In genomic region chr1:225877570-225877969, GRCh38 we compare ENCODE assay signal across 9 cellular contexts. TPM values are rescaled to one million over a fixed set of nuclear protein-coding genes. Genes with fewer than 3 reads are reported as not detected.
DNase-seq lines count a peak whose midpoint lies in the region; ATAC-seq, FAIRE-seq and TF ChIP-seq lines count a peak whose summit lies in the region.
"Had no signal": no experiment of that assay in that cellular context is flagged by ENCODE, and none has a peak within 500 bp of the region (broad histone marks: within the 10 kb centered on the region; RNA-seq: fewer than 3 reads in every experiment).

No MANE protein-coding gene starts in this region.

- FAIRE-seq in K562 (lab: Jason Lieb, UNC): peak; percentile 75
- FAIRE-seq: frontal cortex had no signal

- peaks cover 17% of the 10 kb centered on the region; the same call in 1 of the 2 replicates for H4K20me1 ChIP-seq in K562 (replicated peaks; ENCODE audit: control insufficient read depth, insufficient read depth, low read length)

- intact Hi-C loops in K562 (cut with micrococcal nuclease) (no loop called here), spleen (cut with DNase I; ENCODE audit: low total_unique reads) (no loop called here)

- POLR2A ChIA-PET in K562 (lab: Yijun Ruan, JAX): interaction anchor here (1.4 to 2.2 kb wide), 2 partner anchors 8 to 13 kb away, joined by 5 to 9 read pairs; no protein-coding TSS in a partner anchor

- H3K27ac ChIP-seq in K562 (ENCODE audit: extremely low read depth, low read depth, low read length) (no peak overlapping the region), spleen (peak overlapping the region in 5 of 8 donors; percentile 9 to 96 (median 35))

- H3K9ac ChIP-seq in K562 (ENCODE audit: insufficient read depth in 1 of 2, low read depth in 2 of 2, low read length in 2 of 2): peak overlapping the region in 1 of 2 experiments; percentile 3; a peak in 1 of 4 replicates

- peak; percentile 73 to 82 (median 77) for TF ChIP-seq CTCF in K562 (IDR thresholded peaks at IDR 0.05 in 2 of 3, conservative IDR thresholded peaks at IDR 0.05 in 1 of 3; ENCODE audit: insufficient read depth in 2 of 3, low read depth in 1 of 3, low read length in 3 of 3)
- TF ChIP-seq CTCF in spleen (IDR thresholded peaks at IDR 0.05 in 8 of 11, conservative IDR thresholded peaks at IDR 0.05 in 3 of 11): peak in 7 of 11 experiments; percentile 21 to 54 (median 42)

- peaks cover 42% of the 10 kb centered on the region for H3K79me2 ChIP-seq in K562 (ENCODE audit: control insufficient read depth, insufficient read depth, low read length)

- H3K27me3 ChIP-seq in K562 (ENCODE audit: control insufficient read depth in 2 of 2, insufficient read depth in 2 of 2, low read length in 2 of 2): no peaks in the 10 kb centered on the region
- no peaks in the 10 kb centered on the region for H3K27me3 ChIP-seq in spleen (replicated peaks in 1 of 7)

- H3K36me3 ChIP-seq in K562 (ENCODE audit: control insufficient read depth, insufficient read depth, low read length) (peaks cover 72% of the 10 kb centered on the region), spleen (peaks cover 0 to 65% (median 42%) of the 10 kb centered on the region in 6 donors)

- peaks cover 6% of the 10 kb centered on the region for H3K9me1 ChIP-seq in K562 (ENCODE audit: control insufficient read depth, insufficient read depth, low read length)

- no peak for TF ChIP-seq EP300 in K562 (IDR thresholded peaks at IDR 0.05; ENCODE audit: low read length)

- no peak for TF ChIP-seq POLR2A in K562 (conservative IDR thresholded peaks at IDR 0.05)
- no peak for TF ChIP-seq POLR2A in spleen (IDR thresholded peaks at IDR 0.05)

- H3K9me3 ChIP-seq in K562 (replicated peaks; ENCODE audit: control insufficient read depth, insufficient read depth, low read depth, low read length): no peaks in the 10 kb centered on the region
- no peaks in the 10 kb centered on the region for H3K9me3 ChIP-seq in spleen

- TF ChIP-seq RAD21 in K562 (CRISPR knock-in tag; conservative IDR thresholded peaks at IDR 0.05 in 1 of 2, IDR thresholded peaks at IDR 0.05 in 1 of 2): peak; percentile 26 to 49; a peak in 3 of 4 replicates

- DNase-seq in stimulated activated CD4-positive, alpha-beta T cell treated with anti-CD3 and anti-CD28 coated beads, Interleukin-12 subunit alpha, Interleukin-12 subunit beta, amount 100 ng/mL, for 4 hours: peak; percentile 35
- no peak for DNase-seq in stimulated activated CD4-positive, alpha-beta T cell treated with anti-CD3 and anti-CD28 coated beads, Interleukin-1b, Interleukin-23, amount 100 ng/mL, for 48 hours
- DNase-seq in NCI-H460 (ENCODE audit: extremely low read depth, low read depth) (peak; percentile 26), K562 (ENCODE audit: extremely low read depth in 1 of 4, low spot score in 3 of 4) (peak in 3 of 4 experiments; percentile 60 to 75 (median 63)), iPS-NIHi7 (ENCODE audit: extremely low spot score) (peak; percentile 67), spleen (peak; percentile 78), OCI-M2 (lab: John Stamatoyannopoulos, UW; ENCODE audit: unreplicated experiment) (no peak)

- H3K4me2 ChIP-seq in K562 (ENCODE audit: insufficient read depth, low read length): no peak overlapping the region

- ATAC-seq in K562 (peak; percentile 30), GM18868 (IDR thresholded peaks at IDR 0.05; ENCODE audit: unreplicated experiment) (no peak)

- no peak overlapping the region for H2AFZ ChIP-seq in K562 (ENCODE audit: low read depth, low read length)

- H3K4me1 ChIP-seq in K562 (replicated peaks in 1 of 2; ENCODE audit: control insufficient read depth in 2 of 2, insufficient read depth in 2 of 2, low read length in 2 of 2) (peaks cover 23 to 36% of the 10 kb centered on the region in 2 experiments; a peak in 4 of 5 replicates), spleen (peaks cover 27 to 88% (median 47%) of the 10 kb centered on the region in 6 donors)

- WGBS in K562 (ENCODE audit: insufficient coverage, low coverage, missing lambda C conversion rate): 70% methylated on average over 10 of the region's 10 CpGs
- 69 to 80% (median 70%) methylated on average over 8 to 10 of the region's 10 CpGs for WGBS in spleen, 5 donors

- CTCF ChIA-PET in K562 (lab: Yijun Ruan, JAX; ENCODE audit: low intra/inter-chr PET ratio): no interaction called here

- no TSS peak for BruUV-seq in K562 (replicated peaks; lab: Mats Ljungman, UMichigan)

- H3K4me3 ChIP-seq in K562 (no peak overlapping the region), spleen (no peak overlapping the region)

- in situ Hi-C loops in K562 (cut with MboI): loop anchor here (5.0 kb wide), 1 partner anchor 80 kb away; no protein-coding TSS in a partner anchor

TF ChIP-seq in K562, 482 proteins besides CTCF, POLR2A, EP300 and RAD21 (continues in another document):
- TF ChIP-seq SMC3 (conservative IDR thresholded peaks at IDR 0.05; ENCODE audit: insufficient read depth, low read depth, low read length): 0 out of 2 replicates have a peak, but pooled peaks have one; percentile 18

RNA-seq across cellular contexts. Expression of gene TMEM63A, which starts 4.6 kb away (rescaled TPM):
- 10.4 and 17.4 TPM in 2 replicates for total RNA-seq in NCI-H460 (2014; rRNA removed; shearing (Covaris generic))
- polyA plus RNA-seq in NCI-H460 (2014; cell fraction: nucleus; rRNA removed): 39.9 and 52.8 TPM in 2 replicates
- 420 and 854 TPM in 2 replicates for total RNA-seq in K562 (2011; cell fraction: chromatin; rRNA removed; ENCODE audit: low replicate concordance)
- 362 and 382 TPM in 2 replicates for total RNA-seq in K562 (2011; cell fraction: nucleolus; rRNA removed)
- 379 and 427 TPM in 2 replicates for total RNA-seq in K562 (2011; cell fraction: nucleoplasm; rRNA removed)
- total RNA-seq in K562 (2014; rRNA removed) (17.5 and 21.2 TPM in 2 replicates), K562 (2014; rRNA removed; fragmentation: Illumina TruSeq; extraction: Trizol) (17.2 and 17.6 TPM in 2 replicates), K562 (2015; rRNA removed; fragmentation: Illumina TruSeq; extraction: Trizol) (16.2 and 17.5 TPM in 2 replicates), K562 (2021) (48.5 and 54.6 TPM in 2 replicates), spleen (100 to 1,000 TPM in 5 of 7 donors, 10 to 100 TPM in 2; 93.9 to 143 (median 122) TPM)
- polyA plus RNA-seq in K562 (2011; rRNA removed) (39.2 and 70.5 TPM in 2 replicates), K562 (2014; fragmentation: Illumina TruSeq; extraction: Trizol) (37.7 and 39.0 TPM in 2 replicates), K562 (2014; fragmentation: Nextera tagmentation; extraction: Ambion mirVana) (1 to 10 TPM; 2.0 to 2.8 TPM), K562 (2014; rRNA removed) (30.5 and 32.4 TPM in 2 replicates), spleen (10 to 100 TPM; 15.0 to 47.4 (median 23.6) TPM)
- polyA plus RNA-seq in K562 (2011; cell fraction: cytosol; rRNA removed): 23.7 and 25.8 TPM in 2 replicates
- polyA plus RNA-seq in K562 (2011; cell fraction: nucleus; rRNA removed): 496 and 545 TPM in 2 replicates
- polyA plus RNA-seq in K562 (2012): 27.0 and 59.7 TPM in 2 replicates
- polyA minus RNA-seq in K562 (2011; rRNA and poly(A)+ RNA removed): 57.7 and 57.8 TPM in 2 replicates
- polyA minus RNA-seq in K562 (2011; cell fraction: cytosol; rRNA and poly(A)+ RNA removed): 16.8 and 28.1 TPM in 2 replicates
- polyA minus RNA-seq in K562 (2011; cell fraction: nucleus; rRNA and poly(A)+ RNA removed): 118 and 144 TPM in 2 replicates

RNA-seq across cellular contexts. Expression of gene LEFTY1, which starts 11.4 kb away (rescaled TPM):
- not detected in 2 replicates for total RNA-seq in NCI-H460 (2014; rRNA removed; shearing (Covaris generic))
- polyA plus RNA-seq in NCI-H460 (2014; cell fraction: nucleus; rRNA removed): not detected in 2 replicates
- total RNA-seq in K562 (2011; cell fraction: chromatin; rRNA removed; ENCODE audit: low replicate concordance): 0.88 and 1.0 TPM in 2 replicates
- total RNA-seq in K562 (2011; cell fraction: nucleolus; rRNA removed): 1.2 TPM in 1 of 2 replicates, not detected in the other
- total RNA-seq in K562 (2011; cell fraction: nucleoplasm; rRNA removed): 1.1 TPM in 1 of 2 replicates, not detected in the other
- total RNA-seq in K562 (2014; rRNA removed): 0.16 TPM in 1 of 2 replicates, not detected in the other
- total RNA-seq in K562 (2014; rRNA removed; fragmentation: Illumina TruSeq; extraction: Trizol): 0.07 TPM in 1 of 2 replicates, not detected in the other
- total RNA-seq in K562 (2015; rRNA removed; fragmentation: Illumina TruSeq; extraction: Trizol): not detected in 2 replicates
- total RNA-seq in K562 (2021): 0.20 and 0.24 TPM in 2 replicates
- 0.09 and 0.21 TPM in 2 replicates for polyA plus RNA-seq in K562 (2011; rRNA removed)
- 0.09 and 0.30 TPM in 2 replicates for polyA plus RNA-seq in K562 (2011; cell fraction: cytosol; rRNA removed)
- polyA plus RNA-seq in K562 (2011; cell fraction: nucleus; rRNA removed): 0.41 and 0.67 TPM in 2 replicates
- 0.04 and 0.07 TPM in 2 replicates for polyA plus RNA-seq in K562 (2012)
- 0.15 TPM in 1 of 2 replicates, not detected in the other for polyA plus RNA-seq in K562 (2014; fragmentation: Illumina TruSeq; extraction: Trizol)
- not detected for polyA plus RNA-seq in K562 (2014; fragmentation: Nextera tagmentation; extraction: Ambion mirVana)
- 0.13 TPM in 1 of 2 replicates, not detected in the other for polyA plus RNA-seq in K562 (2014; rRNA removed)
- not detected in 2 replicates for polyA minus RNA-seq in K562 (2011; rRNA and poly(A)+ RNA removed)
- not detected in 2 replicates for polyA minus RNA-seq in K562 (2011; cell fraction: cytosol; rRNA and poly(A)+ RNA removed)
- 0.22 and 0.27 TPM in 2 replicates for polyA minus RNA-seq in K562 (2011; cell fraction: nucleus; rRNA and poly(A)+ RNA removed)
- total RNA-seq in spleen: under 1 TPM in 4 of 7 donors, not detected in 3; 0.34 to 0.95 (median 0.48) TPM
- polyA plus RNA-seq in spleen: under 1 TPM; 0.06 to 0.09 (median 0.09) TPM

RNA-seq across cellular contexts. Expression of gene PYCR2, which starts 46.5 kb away (rescaled TPM):
- 108 and 114 TPM in 2 replicates for total RNA-seq in NCI-H460 (2014; rRNA removed; shearing (Covaris generic))
- 340 and 355 TPM in 2 replicates for polyA plus RNA-seq in NCI-H460 (2014; cell fraction: nucleus; rRNA removed)
- total RNA-seq in K562 (2011; cell fraction: chromatin; rRNA removed; ENCODE audit: low replicate concordance): 118 and 268 TPM in 2 replicates
- 193 and 210 TPM in 2 replicates for total RNA-seq in K562 (2011; cell fraction: nucleolus; rRNA removed)
- total RNA-seq in K562 (2011; cell fraction: nucleoplasm; rRNA removed): 181 and 191 TPM in 2 replicates
- total RNA-seq in K562 (2014; rRNA removed): 162 and 176 TPM in 2 replicates
- total RNA-seq in K562 (2014; rRNA removed; fragmentation: Illumina TruSeq; extraction: Trizol): 75.2 and 76.7 TPM in 2 replicates
- 79.2 and 83.5 TPM in 2 replicates for total RNA-seq in K562 (2015; rRNA removed; fragmentation: Illumina TruSeq; extraction: Trizol)
- total RNA-seq in K562 (2021): 200 and 219 TPM in 2 replicates
- polyA plus RNA-seq in K562 (2011; rRNA removed): 127 and 246 TPM in 2 replicates
- 168 and 216 TPM in 2 replicates for polyA plus RNA-seq in K562 (2011; cell fraction: cytosol; rRNA removed)
- 321 and 394 TPM in 2 replicates for polyA plus RNA-seq in K562 (2011; cell fraction: nucleus; rRNA removed)
- polyA plus RNA-seq in K562 (2012): 161 and 213 TPM in 2 replicates
- 154 and 187 TPM in 2 replicates for polyA plus RNA-seq in K562 (2014; fragmentation: Illumina TruSeq; extraction: Trizol)
- polyA plus RNA-seq in K562 (2014; fragmentation: Nextera tagmentation; extraction: Ambion mirVana): 1 to 10 TPM; 5.5 to 7.9 TPM
- polyA plus RNA-seq in K562 (2014; rRNA removed): 195 and 208 TPM in 2 replicates
- 79.4 and 82.2 TPM in 2 replicates for polyA minus RNA-seq in K562 (2011; rRNA and poly(A)+ RNA removed)
- 58.5 and 79.5 TPM in 2 replicates for polyA minus RNA-seq in K562 (2011; cell fraction: cytosol; rRNA and poly(A)+ RNA removed)
- 66.8 and 85.3 TPM in 2 replicates for polyA minus RNA-seq in K562 (2011; cell fraction: nucleus; rRNA and poly(A)+ RNA removed)
- total RNA-seq in spleen: 10 to 100 TPM; 50.0 to 72.8 (median 67.6) TPM
- polyA plus RNA-seq in spleen: 10 to 100 TPM; 68.1 to 80.4 (median 79.9) TPM

Comparison
In these comparisons a context has a peak if more than half of its experiments do, and no peak if none do; other contexts are left out.
1. DNase-seq: peak in stimulated activated CD4-positive, alpha-beta T cell treated with anti-CD3 and anti-CD28 coated beads, Interleukin-12 subunit alpha, Interleukin-12 subunit beta, amount 100 ng/mL, for 4 hours (single experiment), NCI-H460 (single experiment), K562 (3 of 4), iPS-NIHi7 (single experiment) and spleen (single experiment); none in stimulated activated CD4-positive, alpha-beta T cell treated with anti-CD3 and anti-CD28 coated beads, Interleukin-1b, Interleukin-23, amount 100 ng/mL, for 48 hours (single experiment) and OCI-M2 (single experiment).